ENCODE assay signal across 1 cellular context in the genomic region with DNA sequence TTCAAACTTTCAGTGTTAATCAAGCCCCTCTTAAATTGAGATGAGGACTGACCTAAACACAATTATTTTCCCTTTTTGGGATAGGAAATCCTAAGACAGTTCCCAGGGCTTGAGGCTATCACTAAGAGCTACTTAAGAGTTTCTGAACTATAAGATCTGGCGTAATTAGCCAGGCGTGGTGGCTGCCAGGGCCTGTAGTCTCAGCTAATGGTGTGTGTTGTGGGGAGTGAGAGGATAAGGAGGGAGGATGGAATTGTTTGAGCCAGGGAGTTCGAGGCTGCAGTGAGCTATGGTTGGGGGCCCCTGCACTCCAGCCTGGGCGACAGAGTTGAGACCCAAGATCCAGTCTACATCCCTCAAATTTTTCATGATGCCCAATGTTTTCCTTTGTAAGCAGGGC.
TF ChIP-seq lines count a peak whose summit lies in the region.

No MANE protein-coding gene starts in this region.

TF ChIP-seq in IMR-90, 13 proteins besides CTCF, POLR2A, EP300 and RAD21:
- TF ChIP-seq MAFK (IDR thresholded peaks at IDR 0.05; ENCODE audit: low read depth, low read length): no peak
- TF ChIP-seq MXI1 (IDR thresholded peaks at IDR 0.05; ENCODE audit: borderline replicate concordance, low read depth, low read length): no peak
- no peak for TF ChIP-seq CEBPB (IDR thresholded peaks at IDR 0.05; ENCODE audit: low read depth, low read length)
- TF ChIP-seq, protein P1, sequence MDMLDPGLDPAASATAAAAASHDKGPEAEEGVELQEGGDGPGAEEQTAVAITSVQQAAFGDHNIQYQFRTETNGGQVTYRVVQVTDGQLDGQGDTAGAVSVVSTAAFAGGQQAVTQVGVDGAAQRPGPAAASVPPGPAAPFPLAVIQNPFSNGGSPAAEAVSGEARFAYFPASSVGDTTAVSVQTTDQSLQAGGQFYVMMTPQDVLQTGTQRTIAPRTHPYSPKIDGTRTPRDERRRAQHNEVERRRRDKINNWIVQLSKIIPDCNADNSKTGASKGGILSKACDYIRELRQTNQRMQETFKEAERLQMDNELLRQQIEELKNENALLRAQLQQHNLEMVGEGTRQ (IDR thresholded peaks at IDR 0.05; ENCODE audit: low read depth, low read length): no peak
- no peak for TF ChIP-seq RCOR1 (IDR thresholded peaks at IDR 0.05; ENCODE audit: insufficient replicate concordance, low read length)
- TF ChIP-seq MAZ (IDR thresholded peaks at IDR 0.05; ENCODE audit: borderline replicate concordance, low read depth, low read length): no peak
- TF ChIP-seq BHLHE40 (IDR thresholded peaks at IDR 0.05; ENCODE audit: low read depth, low read length): no peak
- no peak for TF ChIP-seq CHD1 (IDR thresholded peaks at IDR 0.05; ENCODE audit: low read depth, low read length)
- no peak for TF ChIP-seq FOS (IDR thresholded peaks at IDR 0.05; ENCODE audit: low read depth, low read length)
- TF ChIP-seq, protein P2, sequence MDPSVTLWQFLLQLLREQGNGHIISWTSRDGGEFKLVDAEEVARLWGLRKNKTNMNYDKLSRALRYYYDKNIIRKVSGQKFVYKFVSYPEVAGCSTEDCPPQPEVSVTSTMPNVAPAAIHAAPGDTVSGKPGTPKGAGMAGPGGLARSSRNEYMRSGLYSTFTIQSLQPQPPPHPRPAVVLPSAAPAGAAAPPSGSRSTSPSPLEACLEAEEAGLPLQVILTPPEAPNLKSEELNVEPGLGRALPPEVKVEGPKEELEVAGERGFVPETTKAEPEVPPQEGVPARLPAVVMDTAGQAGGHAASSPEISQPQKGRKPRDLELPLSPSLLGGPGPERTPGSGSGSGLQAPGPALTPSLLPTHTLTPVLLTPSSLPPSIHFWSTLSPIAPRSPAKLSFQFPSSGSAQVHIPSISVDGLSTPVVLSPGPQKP (IDR thresholded peaks at IDR 0.05; ENCODE audit: borderline replicate concordance, low read depth, low read length): no peak
- no peak for TF ChIP-seq NFE2L2 (IDR thresholded peaks at IDR 0.05; ENCODE audit: low read depth, low read length)
- TF ChIP-seq RFX5 (IDR thresholded peaks at IDR 0.05; ENCODE audit: low read depth, low read length): no peak
- no peak for TF ChIP-seq SMC3 (IDR thresholded peaks at IDR 0.05; ENCODE audit: low read depth, low read length)
